ENCODE assay signal across 2 cellular contexts in the genomic region with DNA sequence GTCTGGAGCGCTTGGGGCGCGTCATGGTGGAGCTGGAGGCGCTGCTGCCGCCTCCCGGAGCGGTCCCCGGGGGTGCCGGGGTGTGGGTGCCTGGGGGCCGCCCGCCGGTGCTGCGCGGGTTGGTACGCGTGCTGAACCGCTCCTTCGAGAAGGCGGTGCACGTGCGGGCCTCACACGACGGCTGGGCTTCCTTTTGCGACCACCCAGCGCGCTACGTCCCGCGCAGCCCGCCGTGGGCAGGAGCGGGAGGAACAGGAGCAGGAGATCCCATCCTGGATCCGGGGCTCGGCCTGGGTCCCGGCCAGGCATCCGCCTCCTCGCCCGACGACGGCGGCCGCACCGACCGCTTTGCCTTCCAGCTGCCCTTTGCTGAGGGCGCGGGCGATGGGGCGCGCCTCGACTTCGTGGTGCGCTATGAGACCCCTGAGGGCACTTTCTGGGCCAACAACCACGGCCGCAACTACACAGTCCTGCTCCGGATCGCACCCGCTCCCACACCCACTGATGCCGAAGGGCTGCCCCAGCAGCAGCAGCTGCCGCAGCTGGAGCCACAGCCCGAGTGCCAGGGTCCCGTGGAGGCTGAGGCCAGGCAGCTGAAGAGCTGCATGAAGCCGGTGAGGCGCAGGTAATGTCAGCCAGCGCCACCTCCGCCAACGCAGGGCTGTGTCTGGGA.
TF ChIP-seq lines count a peak whose summit lies in the region.

No MANE protein-coding gene starts in this region.

TF ChIP-seq in A549, 52 proteins besides CTCF, POLR2A, EP300 and RAD21:
- TF ChIP-seq, protein P1, sequence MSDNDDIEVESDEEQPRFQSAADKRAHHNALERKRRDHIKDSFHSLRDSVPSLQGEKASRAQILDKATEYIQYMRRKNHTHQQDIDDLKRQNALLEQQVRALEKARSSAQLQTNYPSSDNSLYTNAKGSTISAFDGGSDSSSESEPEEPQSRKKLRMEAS (IDR thresholded peaks at IDR 0.05): peak; percentile 85
- TF ChIP-seq PHF8 (IDR thresholded peaks at IDR 0.05; ENCODE audit: borderline replicate concordance, low read depth): 0 out of 2 replicates have a peak, but pooled peaks have one; percentile 0
- no peak for TF ChIP-seq REST (IDR thresholded peaks at IDR 0.05)
- TF ChIP-seq E2F6 (IDR thresholded peaks at IDR 0.05; ENCODE audit: borderline replicate concordance, low read depth): peak; percentile 89
- no peak for TF ChIP-seq MAFK (IDR thresholded peaks at IDR 0.05; ENCODE audit: partially characterized antibody)
- no peak for TF ChIP-seq ESRRA (IDR thresholded peaks at IDR 0.05; ENCODE audit: borderline replicate concordance, low read length)

TF ChIP-seq in IMR-90, 13 proteins besides CTCF, POLR2A, EP300 and RAD21:
- TF ChIP-seq SMC3 (IDR thresholded peaks at IDR 0.05; ENCODE audit: low read depth, low read length): no peak
